9 cellular contexts compared by ENCODE assay signal in the genomic region with DNA sequence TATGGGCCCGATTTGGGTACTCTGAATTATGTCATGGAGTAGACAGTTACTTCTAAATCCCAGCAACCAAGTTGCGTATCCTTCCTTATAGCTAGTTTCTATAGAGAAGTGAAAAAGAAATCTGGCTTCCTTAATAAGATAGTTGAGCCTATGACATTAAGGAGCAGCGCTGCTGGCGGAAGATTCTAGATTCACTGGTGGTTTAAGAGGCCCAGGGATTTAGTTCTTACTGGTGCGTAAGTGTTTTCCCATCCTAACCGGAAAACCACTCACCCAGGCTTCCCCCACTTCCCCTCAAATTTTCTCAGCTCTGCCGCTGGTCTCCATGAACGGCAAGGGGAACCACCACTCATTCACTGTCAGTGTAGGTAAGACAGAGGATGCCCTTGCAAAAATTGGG.
DNase-seq lines count a peak whose midpoint lies in the region; TF ChIP-seq lines count a peak whose summit lies in the region.
"Had no signal": no experiment of that assay in that cellular context is flagged by ENCODE, and none has a peak within 500 bp of the region (broad histone marks: within the 10 kb centered on the region; RNA-seq: fewer than 3 reads in every experiment).

No MANE protein-coding gene starts in this region.

- no peaks in the 10 kb centered on the region for H3K36me3 ChIP-seq in neutrophil

- DNase-seq in CD1c-positive myeloid dendritic cell (ENCODE audit: extremely low spot score) (peak; percentile 87), MV-4-11 (lab: John Stamatoyannopoulos, UW) (peak; percentile 99), dorsolateral prefrontal cortex (peak in 7 of 10 donors; percentile 16 to 49 (median 37)), NCI-H1417 treated with DMSO at 0.1 percent for 48 hours (lab: John Stamatoyannopoulos, UW) (no peak), D341Med (ENCODE audit: low spot score) (no peak), NCI-H1417 (lab: John Stamatoyannopoulos, UW) (no peak)
- no peak for DNase-seq in stimulated activated CD4-positive, alpha-beta T cell treated with anti-CD3 and anti-CD28 coated beads, Interleukin-15, amount 100 ng/mL, for 24 hours
- DNase-seq: psoas muscle had no signal

- no peaks in the 10 kb centered on the region for H3K27me3 ChIP-seq in dorsolateral prefrontal cortex
- no peaks in the 10 kb centered on the region for H3K27me3 ChIP-seq in neutrophil

- no peak for TF ChIP-seq CTCF in dorsolateral prefrontal cortex (IDR thresholded peaks at IDR 0.05 in 54 of 56, conservative IDR thresholded peaks at IDR 0.05 in 2 of 56; ENCODE audit: low read depth in 1 of 56, partially characterized antibody in 56 of 56)
- no peak for TF ChIP-seq CTCF in neutrophil (IDR thresholded peaks at IDR 0.05)

- H3K27ac ChIP-seq in dorsolateral prefrontal cortex: peak overlapping the region in 1 of 59 donors; percentile 14
- peak overlapping the region; percentile 68 for H3K27ac ChIP-seq in neutrophil
- H3K27ac ChIP-seq: psoas muscle had no signal

- no peaks in the 10 kb centered on the region for H3K9me3 ChIP-seq in neutrophil
- H3K9me3 ChIP-seq: psoas muscle had no signal

- H3K4me3 ChIP-seq in dorsolateral prefrontal cortex (no peak overlapping the region), neutrophil (ENCODE audit: low read depth in 1 of 2, low read length in 1 of 2) (peak overlapping the region in 1 of 2 experiments; percentile 14)
- H3K4me3 ChIP-seq: psoas muscle had no signal

- intact Hi-C loops in dorsolateral prefrontal cortex (cut with DNase I): loop anchor here (5.0 to 10.0 kb wide), 5 partner anchors 56 to 244 kb away; partner anchors contain the start of gene CPPED1 (in 1 of the 2)

- H3K4me1 ChIP-seq in neutrophil (ENCODE audit: control insufficient read depth in 1 of 2, insufficient read depth in 1 of 2, low read depth in 1 of 2, low read length in 1 of 2): peaks cover 6 to 17% of the 10 kb centered on the region in 2 experiments
- H3K4me1 ChIP-seq: psoas muscle had no signal

Comparison
In these comparisons a context has a peak if more than half of its experiments do, and no peak if none do; other contexts are left out.
1. DNase-seq: peak in CD1c-positive myeloid dendritic cell (single experiment), MV-4-11 (single experiment) and dorsolateral prefrontal cortex (7 of 10); none in NCI-H1417 treated with DMSO at 0.1 percent for 48 hours (single experiment), D341Med (single experiment), NCI-H1417 (0 of 3) and stimulated activated CD4-positive, alpha-beta T cell treated with anti-CD3 and anti-CD28 coated beads, Interleukin-15, amount 100 ng/mL, for 24 hours (single experiment).